Comparison of ENCODE assay signal across 21 cellular contexts in the genomic region with DNA sequence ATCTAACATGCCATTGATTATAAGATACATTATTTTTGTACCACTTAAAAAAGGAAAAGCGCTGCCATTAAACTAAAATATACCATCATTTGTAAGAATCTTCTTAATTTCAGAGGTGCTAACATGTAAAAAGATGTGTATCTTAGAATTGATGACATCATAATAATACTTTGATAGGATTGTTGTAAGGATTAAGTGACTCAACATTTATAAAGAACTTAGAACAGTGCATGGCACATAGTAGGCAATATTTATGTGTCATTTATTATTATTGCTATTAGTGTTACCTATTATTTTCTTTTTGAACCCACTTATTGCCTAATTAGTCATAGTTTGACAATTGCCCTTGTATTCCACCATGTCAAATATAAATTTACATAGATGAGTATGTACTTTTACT. TPM values are rescaled to one million over a fixed set of nuclear protein-coding genes. Genes with fewer than 3 reads are reported as not detected.
DNase-seq lines count a peak whose midpoint lies in the region; ATAC-seq, FAIRE-seq and TF ChIP-seq lines count a peak whose summit lies in the region.
"Had no signal": no experiment of that assay in that cellular context is flagged by ENCODE, and none has a peak within 500 bp of the region (broad histone marks: within the 10 kb centered on the region; RNA-seq: fewer than 3 reads in every experiment).

No MANE protein-coding gene starts in this region.

- H3K4me1 ChIP-seq in CD4-positive, CD25-positive, alpha-beta regulatory T cell (ENCODE audit: control insufficient read depth, insufficient read depth, low read length, poor library complexity, severe bottlenecking): peaks cover 37% of the 10 kb centered on the region
- peaks cover 11 to 27% of the 10 kb centered on the region in 2 experiments; a peak in 4 of 5 replicates for H3K4me1 ChIP-seq in K562 (replicated peaks in 1 of 2; ENCODE audit: control insufficient read depth in 2 of 2, insufficient read depth in 2 of 2, low read length in 2 of 2)
- no peaks in the 10 kb centered on the region for H3K4me1 ChIP-seq in PC-3 (ENCODE audit: insufficient read depth, low read length)

- FAIRE-seq in K562 (lab: Jason Lieb, UNC): no peak
- FAIRE-seq: G401.6, H1 had no signal

- no peak for TF ChIP-seq EP300 in K562 (IDR thresholded peaks at IDR 0.05; ENCODE audit: low read length)

- peak overlapping the region in 1 of 3 donors; percentile 93 for H3K27ac Mint-ChIP-seq in CD4-positive, CD25-positive, alpha-beta regulatory T cell
- peak overlapping the region; percentile 89 for H3K27ac Mint-ChIP-seq in CD4-positive, alpha-beta T cell

- H2AFZ ChIP-seq in K562 (ENCODE audit: low read depth, low read length) (no peak overlapping the region), PC-3 (ENCODE audit: low read length) (no peak overlapping the region)

- H3K4me2 ChIP-seq in K562 (ENCODE audit: insufficient read depth, low read length): no peak overlapping the region
- H3K4me2 ChIP-seq in PC-3 (ENCODE audit: low read length): no peak overlapping the region
- H3K4me2 ChIP-seq: BLaER1, KMS-11 had no signal

- H4K20me1 ChIP-seq in K562 (replicated peaks; ENCODE audit: control insufficient read depth, insufficient read depth, low read length): no peaks in the 10 kb centered on the region
- H4K20me1 ChIP-seq in PC-3 (ENCODE audit: low read length): no peaks in the 10 kb centered on the region

- H3K9ac ChIP-seq in K562 (ENCODE audit: insufficient read depth in 1 of 2, low read depth in 2 of 2, low read length in 2 of 2): no peak overlapping the region
- no peak overlapping the region for H3K9ac ChIP-seq in PC-3 (ENCODE audit: low read length)
- H3K9ac ChIP-seq: BLaER1, KMS-11 had no signal

- no peaks in the 10 kb centered on the region for H3F3A ChIP-seq in PC-3 (ENCODE audit: low read length, unreplicated experiment)

- H3K4me3 ChIP-seq in CD4-positive, CD25-positive, alpha-beta regulatory T cell (ENCODE audit: low read depth, low read length): no peak overlapping the region
- H3K4me3 ChIP-seq in K562 (no peak overlapping the region), PC-3 (ENCODE audit: low read length) (no peak overlapping the region)
- H3K4me3 ChIP-seq: BLaER1 had no signal

- TF ChIP-seq POLR2A in K562 (conservative IDR thresholded peaks at IDR 0.05): no peak

- H3K4me3 Mint-ChIP-seq in CD4-positive, CD25-positive, alpha-beta regulatory T cell: no peak overlapping the region
- peak overlapping the region; percentile 4 for H3K4me3 Mint-ChIP-seq in CD4-positive, alpha-beta T cell

- no peak for TF ChIP-seq RAD21 in K562 (CRISPR knock-in tag; conservative IDR thresholded peaks at IDR 0.05 in 1 of 2, IDR thresholded peaks at IDR 0.05 in 1 of 2)

- no peak for TF ChIP-seq CTCF in CD4-positive, alpha-beta T cell (IDR thresholded peaks at IDR 0.05)
- TF ChIP-seq CTCF in K562 (IDR thresholded peaks at IDR 0.05 in 2 of 3, conservative IDR thresholded peaks at IDR 0.05 in 1 of 3; ENCODE audit: insufficient read depth in 2 of 3, low read depth in 1 of 3, low read length in 3 of 3) (no peak), PC-3 (conservative IDR thresholded peaks at IDR 0.05; ENCODE audit: low read depth, low read length) (no peak)

- peaks cover 19% of the 10 kb centered on the region for H3K36me3 Mint-ChIP-seq in CD4-positive, CD25-positive, alpha-beta regulatory T cell
- H3K36me3 Mint-ChIP-seq in CD4-positive, alpha-beta T cell (ENCODE audit: low read depth): peaks cover 60% of the 10 kb centered on the region

- H3K9me3 ChIP-seq in CD4-positive, CD25-positive, alpha-beta regulatory T cell (ENCODE audit: control insufficient read depth in 2 of 2, low read length in 2 of 2): no peaks in the 10 kb centered on the region
- no peaks in the 10 kb centered on the region for H3K9me3 ChIP-seq in CD4-positive, alpha-beta T cell (ENCODE audit: control insufficient read depth, low read length)
- H3K9me3 ChIP-seq in K562 (replicated peaks; ENCODE audit: control insufficient read depth, insufficient read depth, low read depth, low read length) (no peaks in the 10 kb centered on the region), PC-3 (ENCODE audit: low read length) (no peaks in the 10 kb centered on the region)
- H3K9me3 ChIP-seq: BLaER1 had no signal

- intact Hi-C loops in CD4-positive, alpha-beta T cell (cut with DNase I, micrococcal nuclease): loop anchor here in 1 of 2 experiments (10.0 kb wide), 1 partner anchor 556 kb away; the partner anchor contains the start of gene MAGI3
- intact Hi-C loops in K562 (cut with micrococcal nuclease): no loop called here
- intact Hi-C loops in PC-3 (cut with micrococcal nuclease): no loop called here

- peaks cover 36 to 85% (median 62%) of the 10 kb centered on the region in 4 donors for H3K4me1 Mint-ChIP-seq in CD4-positive, CD25-positive, alpha-beta regulatory T cell
- H3K4me1 Mint-ChIP-seq in CD4-positive, alpha-beta T cell (ENCODE audit: low read depth): peaks cover 95% of the 10 kb centered on the region

- H3K27me3 Mint-ChIP-seq in CD4-positive, CD25-positive, alpha-beta regulatory T cell: no peaks in the 10 kb centered on the region
- no peaks in the 10 kb centered on the region for H3K27me3 Mint-ChIP-seq in CD4-positive, alpha-beta T cell

- BruUV-seq in K562 (replicated peaks; lab: Mats Ljungman, UMichigan) (no TSS peak), PC-3 (replicated peaks; lab: Mats Ljungman, UMichigan) (no TSS peak)

- POLR2A ChIA-PET in CD4-positive, alpha-beta T cell (lab: Charles Lee): interaction anchor here (10.2 kb wide), 1 partner anchor 18 kb away, joined by 245 read pairs; the partner anchor contains the start of gene HIPK1
- POLR2A ChIA-PET in K562 (lab: Yijun Ruan, JAX) (interaction anchor here (2.9 kb wide), 2 partner anchors 11 to 21 kb away, joined by 12 to 16 read pairs; no protein-coding TSS in a partner anchor), PC-3 (lab: Charles Lee; ENCODE audit: unreplicated experiment) (no interaction called here)

- in situ Hi-C loops in K562 (cut with MboI): no loop called here

- H3K9me1 ChIP-seq in K562 (ENCODE audit: control insufficient read depth, insufficient read depth, low read length): no peaks in the 10 kb centered on the region

- 85% methylated on average over 1 of the region's 1 CpG for WGBS in K562 (ENCODE audit: insufficient coverage, low coverage, missing lambda C conversion rate)

- CTCF ChIA-PET in CD4-positive, alpha-beta T cell (lab: Charles Lee): interaction anchor here (5.7 kb wide), 1 partner anchor 21 kb away, joined by 56 read pairs; the partner anchor contains the start of gene HIPK1
- CTCF ChIA-PET in K562 (lab: Yijun Ruan, JAX; ENCODE audit: low intra/inter-chr PET ratio) (interaction anchor here (0.5 kb wide), 2 partner anchors 52 to 1751 kb away, joined by 3 to 6 read pairs; no protein-coding TSS in a partner anchor), PC-3 (lab: Charles Lee) (no interaction called here)

- no peaks in the 10 kb centered on the region for H3K9me3 Mint-ChIP-seq in CD4-positive, CD25-positive, alpha-beta regulatory T cell
- H3K9me3 Mint-ChIP-seq in CD4-positive, alpha-beta T cell: no peaks in the 10 kb centered on the region

- DNase-seq in CD4-positive, CD25-positive, alpha-beta regulatory T cell: no peak
- no peak for DNase-seq in CD4-positive, alpha-beta T cell
- DNase-seq in K562 (ENCODE audit: extremely low read depth in 1 of 4, low spot score in 3 of 4): no peak
- DNase-seq in PC-3: no peak
- no peak for DNase-seq in 8988T
- DNase-seq: ACHN; NCI-H1092 treated with DMSO at 0.1 percent for 48 hours; NCI-H1436 treated with DMSO at 0.1 percent for 48 hours; NCI-H2029; NCI-H2227 treated with DMSO at 0.1 percent for 48 hours; NCI-H510A treated with DMSO at 0.1 percent for 48 hours; NCI-H748 treated with DMSO at 0.1 percent for 48 hours; NK-92 treated with Interleukin-12 subunit alpha and Interleukin-12 subunit beta, amount 100 ng/mL, for 24 hours; SIG-M5 had no signal

- H3K27ac ChIP-seq in CD4-positive, CD25-positive, alpha-beta regulatory T cell (ENCODE audit: insufficient read depth, low read length, poor library complexity, severe bottlenecking): peak overlapping the region; percentile 49
- no peak overlapping the region for H3K27ac ChIP-seq in CD4-positive, alpha-beta T cell (ENCODE audit: low read depth, low read length)
- H3K27ac ChIP-seq in K562 (ENCODE audit: extremely low read depth, low read depth, low read length) (no peak overlapping the region), PC-3 (ENCODE audit: low read length) (no peak overlapping the region)
- H3K27ac ChIP-seq: BLaER1, KMS-11 had no signal

- ATAC-seq in CD4-positive, CD25-positive, alpha-beta regulatory T cell (ENCODE audit: low read depth in 2 of 2): no peak
- ATAC-seq in CD4-positive, alpha-beta T cell (ENCODE audit: poor library complexity): no peak
- no peak for ATAC-seq in K562
- ATAC-seq in PC-3: no peak
- ATAC-seq: HCT116, Panc1, SK-N-SH treated with all-trans-retinoic acid at 6 μM for 48 hours had no signal

- peaks cover 22% of the 10 kb centered on the region for H3K36me3 ChIP-seq in CD4-positive, CD25-positive, alpha-beta regulatory T cell (ENCODE audit: control insufficient read depth, insufficient read depth, low read length)
- H3K36me3 ChIP-seq in K562 (ENCODE audit: control insufficient read depth, insufficient read depth, low read length) (peaks cover 47% of the 10 kb centered on the region), PC-3 (ENCODE audit: low read depth, low read length) (no peaks in the 10 kb centered on the region; the same call in 1 of the 2 replicates)

- H3K27me3 ChIP-seq in CD4-positive, CD25-positive, alpha-beta regulatory T cell (ENCODE audit: control insufficient read depth, insufficient read depth, low read length): no peaks in the 10 kb centered on the region
- no peaks in the 10 kb centered on the region for H3K27me3 ChIP-seq in CD4-positive, alpha-beta T cell (ENCODE audit: control insufficient read depth, insufficient read depth, low read length)
- H3K27me3 ChIP-seq in K562 (ENCODE audit: control insufficient read depth in 2 of 2, insufficient read depth in 2 of 2, low read length in 2 of 2) (no peaks in the 10 kb centered on the region), PC-3 (ENCODE audit: low read length) (no peaks in the 10 kb centered on the region)
- H3K27me3 ChIP-seq: BLaER1 had no signal

- H3K79me2 ChIP-seq in K562 (ENCODE audit: control insufficient read depth, insufficient read depth, low read length) (peaks cover 71% of the 10 kb centered on the region), PC-3 (ENCODE audit: low read length) (peaks cover 36% of the 10 kb centered on the region)

- H3K9me2 ChIP-seq in PC-3 (replicated peaks; ENCODE audit: low read length): no peaks in the 10 kb centered on the region

RNA-seq across cellular contexts. Expression of gene HIPK1, which starts 21.8 kb away (rescaled TPM):
- total RNA-seq in CD4-positive, CD25-positive, alpha-beta regulatory T cell: 189 TPM
- 10 to 100 TPM in 2 of 4 donors, 1 to 10 TPM in 2; 8.6 to 12.5 (median 11.0) TPM for polyA plus RNA-seq in CD4-positive, CD25-positive, alpha-beta regulatory T cell
- total RNA-seq in CD4-positive, alpha-beta T cell: 100 to 1,000 TPM; 245 to 251 TPM
- total RNA-seq in K562 (2011; cell fraction: chromatin; rRNA removed; ENCODE audit: low replicate concordance): 87.8 and 103 TPM in 2 replicates
- total RNA-seq in K562 (2011; cell fraction: nucleolus; rRNA removed): 36.9 and 44.0 TPM in 2 replicates
- total RNA-seq in K562 (2011; cell fraction: nucleoplasm; rRNA removed): 51.7 and 52.1 TPM in 2 replicates
- total RNA-seq in K562 (2014; rRNA removed) (20.2 and 28.3 TPM in 2 replicates), K562 (2014; rRNA removed; fragmentation: Illumina TruSeq; extraction: Trizol) (29.6 and 33.1 TPM in 2 replicates), K562 (2015; rRNA removed; fragmentation: Illumina TruSeq; extraction: Trizol) (28.6 and 29.6 TPM in 2 replicates), K562 (2021) (57.5 and 57.9 TPM in 2 replicates), PC-3 (2014; rRNA removed) (18.7 and 19.9 TPM in 2 replicates)
- polyA plus RNA-seq in K562 (2011; rRNA removed) (56.1 and 66.4 TPM in 2 replicates), K562 (2014; fragmentation: Illumina TruSeq; extraction: Trizol) (34.5 and 35.9 TPM in 2 replicates), K562 (2014; fragmentation: Nextera tagmentation; extraction: Ambion mirVana) (10 to 100 TPM in 1 of 2 experiments, 1 to 10 TPM in 1; 10.0 to 10.9 TPM), K562 (2014; rRNA removed) (21.3 and 21.9 TPM in 2 replicates)
- polyA plus RNA-seq in K562 (2011; cell fraction: cytosol; rRNA removed): 61.3 and 67.9 TPM in 2 replicates
- 83.1 and 90.0 TPM in 2 replicates for polyA plus RNA-seq in K562 (2011; cell fraction: nucleus; rRNA removed)
- 26.4 and 28.7 TPM in 2 replicates for polyA plus RNA-seq in K562 (2012)
- polyA minus RNA-seq in K562 (2011; rRNA and poly(A)+ RNA removed): 157 and 177 TPM in 2 replicates
- 66.3 and 89.1 TPM in 2 replicates for polyA minus RNA-seq in K562 (2011; cell fraction: cytosol; rRNA and poly(A)+ RNA removed)
- polyA minus RNA-seq in K562 (2011; cell fraction: nucleus; rRNA and poly(A)+ RNA removed): 27.6 and 55.2 TPM in 2 replicates

RNA-seq across cellular contexts. Expression of gene OLFML3, which starts 28.4 kb away (rescaled TPM):
- 0.64 TPM for total RNA-seq in CD4-positive, CD25-positive, alpha-beta regulatory T cell
- polyA plus RNA-seq in CD4-positive, CD25-positive, alpha-beta regulatory T cell: not detected
- under 1 TPM; 0.30 to 0.31 TPM for total RNA-seq in CD4-positive, alpha-beta T cell
- 0.28 and 0.65 TPM in 2 replicates for total RNA-seq in K562 (2011; cell fraction: chromatin; rRNA removed; ENCODE audit: low replicate concordance)
- total RNA-seq in K562 (2011; cell fraction: nucleolus; rRNA removed): 0.33 TPM in 1 of 2 replicates, not detected in the other
- 0.44 and 0.46 TPM in 2 replicates for total RNA-seq in K562 (2011; cell fraction: nucleoplasm; rRNA removed)
- not detected in 2 replicates for total RNA-seq in K562 (2014; rRNA removed)
- 0.07 TPM in 1 of 2 replicates, not detected in the other for total RNA-seq in K562 (2014; rRNA removed; fragmentation: Illumina TruSeq; extraction: Trizol)
- 0.07 and 0.08 TPM in 2 replicates for total RNA-seq in K562 (2015; rRNA removed; fragmentation: Illumina TruSeq; extraction: Trizol)
- total RNA-seq in K562 (2021): 0.13 and 0.16 TPM in 2 replicates
- not detected in 2 replicates for polyA plus RNA-seq in K562 (2011; rRNA removed)
- polyA plus RNA-seq in K562 (2011; cell fraction: cytosol; rRNA removed): 0.03 TPM in 1 of 2 replicates, not detected in the other
- polyA plus RNA-seq in K562 (2011; cell fraction: nucleus; rRNA removed): 0.07 and 0.11 TPM in 2 replicates
- polyA plus RNA-seq in K562 (2012): not detected in 2 replicates
- not detected in 2 replicates for polyA plus RNA-seq in K562 (2014; fragmentation: Illumina TruSeq; extraction: Trizol)
- polyA plus RNA-seq in K562 (2014; fragmentation: Nextera tagmentation; extraction: Ambion mirVana): not detected
- not detected in 2 replicates for polyA plus RNA-seq in K562 (2014; rRNA removed)
- polyA minus RNA-seq in K562 (2011; rRNA and poly(A)+ RNA removed): 0.15 and 0.18 TPM in 2 replicates
- not detected in 2 replicates for polyA minus RNA-seq in K562 (2011; cell fraction: cytosol; rRNA and poly(A)+ RNA removed)
- 0.40 and 0.89 TPM in 2 replicates for polyA minus RNA-seq in K562 (2011; cell fraction: nucleus; rRNA and poly(A)+ RNA removed)
- total RNA-seq in PC-3 (2014; rRNA removed): 7.0 TPM in 2 replicates

RNA-seq across cellular contexts. Expression of gene DCLRE1B, which starts 45.8 kb away (rescaled TPM):
- total RNA-seq in CD4-positive, CD25-positive, alpha-beta regulatory T cell: 7.0 TPM
- 1 to 10 TPM; 2.2 to 6.6 (median 4.7) TPM for polyA plus RNA-seq in CD4-positive, CD25-positive, alpha-beta regulatory T cell
- total RNA-seq in CD4-positive, alpha-beta T cell: 1 to 10 TPM; 6.4 to 6.8 TPM
- 9.0 and 11.8 TPM in 2 replicates for total RNA-seq in K562 (2011; cell fraction: chromatin; rRNA removed; ENCODE audit: low replicate concordance)
- 8.8 and 8.9 TPM in 2 replicates for total RNA-seq in K562 (2011; cell fraction: nucleolus; rRNA removed)
- total RNA-seq in K562 (2011; cell fraction: nucleoplasm; rRNA removed): 8.4 and 10.4 TPM in 2 replicates
- total RNA-seq in K562 (2014; rRNA removed) (10.6 and 15.8 TPM in 2 replicates), K562 (2014; rRNA removed; fragmentation: Illumina TruSeq; extraction: Trizol) (17.2 and 19.2 TPM in 2 replicates), K562 (2015; rRNA removed; fragmentation: Illumina TruSeq; extraction: Trizol) (22.6 and 22.9 TPM in 2 replicates), K562 (2021) (22.8 and 23.7 TPM in 2 replicates), PC-3 (2014; rRNA removed) (12.6 and 13.2 TPM in 2 replicates)
- polyA plus RNA-seq in K562 (2011; rRNA removed) (11.0 and 11.7 TPM in 2 replicates), K562 (2014; fragmentation: Illumina TruSeq; extraction: Trizol) (25.9 and 28.8 TPM in 2 replicates), K562 (2014; fragmentation: Nextera tagmentation; extraction: Ambion mirVana) (10 to 100 TPM; 12.4 to 22.2 TPM), K562 (2014; rRNA removed) (14.9 and 18.0 TPM in 2 replicates)
- polyA plus RNA-seq in K562 (2011; cell fraction: cytosol; rRNA removed): 13.7 and 18.9 TPM in 2 replicates
- polyA plus RNA-seq in K562 (2011; cell fraction: nucleus; rRNA removed): 6.8 and 10.7 TPM in 2 replicates
- polyA plus RNA-seq in K562 (2012): 14.8 and 17.9 TPM in 2 replicates
- 14.5 and 14.7 TPM in 2 replicates for polyA minus RNA-seq in K562 (2011; rRNA and poly(A)+ RNA removed)
- polyA minus RNA-seq in K562 (2011; cell fraction: cytosol; rRNA and poly(A)+ RNA removed): 10.4 and 16.3 TPM in 2 replicates
- polyA minus RNA-seq in K562 (2011; cell fraction: nucleus; rRNA and poly(A)+ RNA removed): 5.1 and 7.6 TPM in 2 replicates

RNA-seq across cellular contexts. Expression of gene AP4B1, which starts 46.3 kb away (rescaled TPM):
- total RNA-seq in CD4-positive, CD25-positive, alpha-beta regulatory T cell: 53.6 TPM
- polyA plus RNA-seq in CD4-positive, CD25-positive, alpha-beta regulatory T cell: 10 to 100 TPM; 12.9 to 16.1 (median 14.5) TPM
- total RNA-seq in CD4-positive, alpha-beta T cell: 10 to 100 TPM; 44.1 to 48.0 TPM
- total RNA-seq in K562 (2011; cell fraction: chromatin; rRNA removed; ENCODE audit: low replicate concordance): 103 and 194 TPM in 2 replicates
- total RNA-seq in K562 (2011; cell fraction: nucleolus; rRNA removed): 47.9 and 67.8 TPM in 2 replicates
- total RNA-seq in K562 (2011; cell fraction: nucleoplasm; rRNA removed): 93.6 and 108 TPM in 2 replicates
- total RNA-seq in K562 (2014; rRNA removed): 15.8 and 20.2 TPM in 2 replicates
- total RNA-seq in K562 (2014; rRNA removed; fragmentation: Illumina TruSeq; extraction: Trizol): 24.6 and 30.4 TPM in 2 replicates
- total RNA-seq in K562 (2015; rRNA removed; fragmentation: Illumina TruSeq; extraction: Trizol): 21.2 and 21.7 TPM in 2 replicates
- 22.2 and 23.8 TPM in 2 replicates for total RNA-seq in K562 (2021)
- polyA plus RNA-seq in K562 (2011; rRNA removed): 36.5 and 37.3 TPM in 2 replicates
- 11.8 and 29.3 TPM in 2 replicates for polyA plus RNA-seq in K562 (2011; cell fraction: cytosol; rRNA removed)
- 66.6 and 88.6 TPM in 2 replicates for polyA plus RNA-seq in K562 (2011; cell fraction: nucleus; rRNA removed)
- 19.7 and 20.1 TPM in 2 replicates for polyA plus RNA-seq in K562 (2012)
- polyA plus RNA-seq in K562 (2014; fragmentation: Illumina TruSeq; extraction: Trizol): 26.7 and 28.5 TPM in 2 replicates
- 10 to 100 TPM; 21.9 to 28.2 TPM for polyA plus RNA-seq in K562 (2014; fragmentation: Nextera tagmentation; extraction: Ambion mirVana)
- polyA plus RNA-seq in K562 (2014; rRNA removed): 26.1 and 32.0 TPM in 2 replicates
- 47.9 and 53.5 TPM in 2 replicates for polyA minus RNA-seq in K562 (2011; rRNA and poly(A)+ RNA removed)
- 15.7 and 16.8 TPM in 2 replicates for polyA minus RNA-seq in K562 (2011; cell fraction: cytosol; rRNA and poly(A)+ RNA removed)
- 24.4 and 47.7 TPM in 2 replicates for polyA minus RNA-seq in K562 (2011; cell fraction: nucleus; rRNA and poly(A)+ RNA removed)
- total RNA-seq in PC-3 (2014; rRNA removed): 15.5 and 15.8 TPM in 2 replicates
